In genomic region chr2:8684421-8684884, GRCh38 we compare ENCODE assay signal across 8 cellular contexts. TPM values are rescaled to one million over a fixed set of nuclear protein-coding genes. Genes with fewer than 3 reads are reported as not detected.
DNase-seq lines count a peak whose midpoint lies in the region; ATAC-seq, FAIRE-seq and TF ChIP-seq lines count a peak whose summit lies in the region.

No MANE protein-coding gene starts in this region.

- peak overlapping the region; percentile 99 for H3K4me3 Mint-ChIP-seq in stimulated activated effector memory CD8-positive, alpha-beta T cell treated with anti-CD3 and anti-CD28 coated beads, Interleukin-12 subunit alpha, Interleukin-12 subunit beta, amount 100 ng/mL, for 72 hours

- no peak for TF ChIP-seq CTCF in kidney (IDR thresholded peaks at IDR 0.05; ENCODE audit: borderline replicate concordance, extremely low read depth, insufficient read depth)

- H3K9ac ChIP-seq in NT2/D1 (ENCODE audit: insufficient read length, low read depth): peak overlapping the region; percentile 90
- H3K9ac ChIP-seq in kidney (ENCODE audit: low read length in 2 of 2): peak overlapping the region; percentile 50 to 81

- DNase-seq in NK-92 treated with Interleukin-12 subunit alpha and Interleukin-12 subunit beta, amount 100 ng/mL, for 24 hours (lab: John Stamatoyannopoulos, UW): peak; percentile 32
- DNase-seq in NK-92 (lab: John Stamatoyannopoulos, UW; ENCODE audit: unreplicated experiment): no peak
- no peak for DNase-seq in NT2/D1 (ENCODE audit: low read depth, low spot score)
- DNase-seq in amniotic epithelial cell (ENCODE audit: low read depth): peak; percentile 45
- no peak for DNase-seq in kidney
- DNase-seq in stimulated activated effector memory CD8-positive, alpha-beta T cell treated with anti-CD3 and anti-CD28 coated beads, Interleukin-12 subunit alpha, Interleukin-12 subunit beta, amount 100 ng/mL, for 72 hours (ENCODE audit: low spot score in 2 of 2): peak in 1 of 2 donors; percentile 78
- no peak for DNase-seq in GOT3 (lab: John Stamatoyannopoulos, UW)

- H3K4me3 ChIP-seq in NT2/D1 (ENCODE audit: insufficient read length, low read depth): peak overlapping the region; percentile 55
- peak overlapping the region; percentile 88 to 95 for H3K4me3 ChIP-seq in kidney (ENCODE audit: low read length in 2 of 2)

- H3K9me3 Mint-ChIP-seq in stimulated activated effector memory CD8-positive, alpha-beta T cell treated with anti-CD3 and anti-CD28 coated beads, Interleukin-12 subunit alpha, Interleukin-12 subunit beta, amount 100 ng/mL, for 72 hours: no peaks in the 10 kb centered on the region

- H3K4me1 ChIP-seq in NT2/D1 (ENCODE audit: insufficient read depth, insufficient read length) (peaks cover 4% of the 10 kb centered on the region), kidney (ENCODE audit: control insufficient read depth in 1 of 2, insufficient read depth in 1 of 2, low read depth in 1 of 2, low read length in 2 of 2) (peaks cover 6 to 7% of the 10 kb centered on the region in 2 donors)

- peak; percentile 40 for ATAC-seq in stimulated activated effector memory CD8-positive, alpha-beta T cell treated with anti-CD3 and anti-CD28 coated beads, Interleukin-12 subunit alpha, Interleukin-12 subunit beta, amount 100 ng/mL, for 72 hours
- ATAC-seq in GM21737 (IDR thresholded peaks at IDR 0.05; ENCODE audit: unreplicated experiment): no peak

- H3K27me3 ChIP-seq in NT2/D1 (ENCODE audit: insufficient read depth, insufficient read length): no peaks in the 10 kb centered on the region

- H3K9me3 ChIP-seq in NT2/D1 (ENCODE audit: insufficient read depth, low read length) (peaks cover 14% of the 10 kb centered on the region; the same call in 1 of the 2 replicates), kidney (ENCODE audit: control insufficient read depth in 1 of 2, low read length in 2 of 2) (no peaks in the 10 kb centered on the region)

- H3K27ac Mint-ChIP-seq in stimulated activated effector memory CD8-positive, alpha-beta T cell treated with anti-CD3 and anti-CD28 coated beads, Interleukin-12 subunit alpha, Interleukin-12 subunit beta, amount 100 ng/mL, for 72 hours: peak overlapping the region; percentile 96

- peak overlapping the region; percentile 84 to 88 for H3K27ac ChIP-seq in kidney (ENCODE audit: low read depth in 2 of 2, low read length in 2 of 2)

- no peak for FAIRE-seq in kidney (lab: Jason Lieb, UNC)

- H3K4me1 Mint-ChIP-seq in stimulated activated effector memory CD8-positive, alpha-beta T cell treated with anti-CD3 and anti-CD28 coated beads, Interleukin-12 subunit alpha, Interleukin-12 subunit beta, amount 100 ng/mL, for 72 hours: peaks cover 31% of the 10 kb centered on the region

- H3K36me3 ChIP-seq in NT2/D1 (ENCODE audit: insufficient read depth, insufficient read length, low read length): peaks cover 18% of the 10 kb centered on the region
- H3K36me3 ChIP-seq in kidney (ENCODE audit: control insufficient read depth in 1 of 2, insufficient read depth in 2 of 2, low read length in 2 of 2): no peaks in the 10 kb centered on the region

- intact Hi-C loops in kidney (cut with DNase I): loop anchor here (10.0 kb wide), 1 partner anchor 960 kb away; no protein-coding TSS in a partner anchor

- peaks cover 50% of the 10 kb centered on the region for H3K36me3 Mint-ChIP-seq in stimulated activated effector memory CD8-positive, alpha-beta T cell treated with anti-CD3 and anti-CD28 coated beads, Interleukin-12 subunit alpha, Interleukin-12 subunit beta, amount 100 ng/mL, for 72 hours

RNA-seq across cellular contexts. Expression of gene ID2, which starts 2.6 kb away (rescaled TPM):
- 74.6 TPM for total RNA-seq in kidney
- polyA plus RNA-seq in kidney (ENCODE audit: insufficient read depth, low read depth, low replicate concordance): 113 TPM

Comparison
In these comparisons a context has a peak if more than half of its experiments do, and no peak if none do; other contexts are left out.
1. DNase-seq: peak in NK-92 treated with Interleukin-12 subunit alpha and Interleukin-12 subunit beta, amount 100 ng/mL, for 24 hours (single experiment) and amniotic epithelial cell (single experiment); none in NK-92 (single experiment), NT2/D1 (single experiment), kidney (single experiment) and GOT3 (single experiment).